20 cellular contexts compared by ENCODE assay signal in genomic region chr2:10638093-10638492, GRCh38. TPM values are rescaled to one million over a fixed set of nuclear protein-coding genes. Genes with fewer than 3 reads are reported as not detected.
DNase-seq lines count a peak whose midpoint lies in the region; ATAC-seq, FAIRE-seq and TF ChIP-seq lines count a peak whose summit lies in the region.
"Had no signal": no experiment of that assay in that cellular context is flagged by ENCODE, and none has a peak within 500 bp of the region (broad histone marks: within the 10 kb centered on the region; RNA-seq: fewer than 3 reads in every experiment).

No MANE protein-coding gene starts in this region.

- no peak overlapping the region for H3K27ac ChIP-seq in H9 (ENCODE audit: insufficient read length, low read depth, low read length)
- H3K27ac ChIP-seq in K562 (ENCODE audit: extremely low read depth, low read depth, low read length), result no peak overlapping the region
- H3K27ac ChIP-seq: BLaER1 treated with 17β-estradiol and CSF1 and Interleukin-3, amounts not matched to agents 10 nM and 100 nM had no signal

- CTCF ChIA-PET in K562 (lab: Yijun Ruan, JAX; ENCODE audit: low intra/inter-chr PET ratio), result no interaction called here

- no peak overlapping the region for H3K27ac Mint-ChIP-seq in H9
- H3K27ac Mint-ChIP-seq: CD4-positive, alpha-beta T cell; CD8-positive, alpha-beta T cell had no signal

- H3K4ac ChIP-seq in H9 (ENCODE audit: low read depth, low read length), result no peak overlapping the region

- H3K79me2 ChIP-seq in H9 (ENCODE audit: insufficient read depth, low read length) (no peaks in the 10 kb centered on the region), K562 (ENCODE audit: control insufficient read depth, insufficient read depth, low read length) (no peaks in the 10 kb centered on the region)

- H3K23me2 ChIP-seq in H9 (ENCODE audit: insufficient read length, low read depth, low read length, poor library complexity, severe bottlenecking), result no peaks in the 10 kb centered on the region

- H2BK12ac ChIP-seq in H9 (ENCODE audit: insufficient read length, low read depth, low read length), result no peak overlapping the region

- TF ChIP-seq POLR2A in K562 (conservative IDR thresholded peaks at IDR 0.05) (no peak), GM12891 (IDR thresholded peaks at IDR 0.05; ENCODE audit: low read depth, low read length) (no peak)

- FAIRE-seq in K562 (lab: Jason Lieb, UNC), result no peak
- no peak for FAIRE-seq in GM12891 (lab: Jason Lieb, UNC)
- FAIRE-seq: A204.1, D721Med, G401.6, GM12892, GM18507 had no signal

- H4K8ac ChIP-seq in H9 (replicated peaks; ENCODE audit: insufficient read length, low read depth, low read length), result no peak overlapping the region

- H3K18ac ChIP-seq in H9 (ENCODE audit: insufficient read length, low read depth, low read length), result no peak overlapping the region

- no peak overlapping the region for H2AK5ac ChIP-seq in H9 (ENCODE audit: insufficient read length, low read length)

- POLR2A ChIA-PET in K562 (lab: Yijun Ruan, JAX), result no interaction called here

- no peaks in the 10 kb centered on the region for H3K4me1 ChIP-seq in H9 (ENCODE audit: insufficient read depth, low read length)
- H3K4me1 ChIP-seq in K562 (replicated peaks in 1 of 2; ENCODE audit: control insufficient read depth in 2 of 2, insufficient read depth in 2 of 2, low read length in 2 of 2), result peaks cover 7 to 19% of the 10 kb centered on the region in 2 experiments; a peak in 3 of 5 replicates
- H3K4me1 ChIP-seq: BE2C had no signal

- WGBS in H9 (ENCODE audit: extremely low coverage, insufficient read length, low lambda C conversion rate), result no CpG with 5 or more reads among the region's 15 CpGs
- WGBS in K562 (ENCODE audit: insufficient coverage, low coverage, missing lambda C conversion rate), result over 99% methylated on average over 15 of the region's 15 CpGs

- no peak for TF ChIP-seq EP300 in K562 (IDR thresholded peaks at IDR 0.05; ENCODE audit: low read length)

- DNase-seq in H9 (no peak), K562 (ENCODE audit: extremely low read depth in 1 of 4, low spot score in 3 of 4) (no peak), GM12891 (ENCODE audit: insufficient read length, low spot score) (no peak), NCI-H1436 treated with DMSO at 0.1 percent for 48 hours (lab: John Stamatoyannopoulos, UW) (no peak), NCI-H2107 treated with DMSO at 0.1 percent for 48 hours (lab: John Stamatoyannopoulos, UW; ENCODE audit: unreplicated experiment) (no peak)
- DNase-seq: 8988T; ACHN; BE2C; Caco-2; Calu3; CD4-positive, alpha-beta T cell; CD8-positive, alpha-beta T cell; DMS79 treated with DMSO at 0.1 percent for 48 hours; GF-D8 had no signal

- H3T11ph ChIP-seq in H9 (ENCODE audit: low read length), result no peak overlapping the region

- no peak overlapping the region for H2BK120ac ChIP-seq in H9 (ENCODE audit: low read depth, low read length, poor library complexity, severe bottlenecking)

- H3K4me3 Mint-ChIP-seq in H9, result no peak overlapping the region
- H3K4me3 Mint-ChIP-seq: CD4-positive, alpha-beta T cell; CD8-positive, alpha-beta T cell had no signal

- H3K36me3 Mint-ChIP-seq in H9 (ENCODE audit: insufficient read depth in 1 of 3, low read depth in 3 of 3), result peaks cover 13 to 33% (median 21%) of the 10 kb centered on the region in 3 experiments

- H3K79me1 ChIP-seq in H9 (ENCODE audit: insufficient read depth, low read depth, low read length, poor library complexity, severe bottlenecking), result no peaks in the 10 kb centered on the region

- H3K56ac ChIP-seq in H9 (ENCODE audit: insufficient read length, low read depth, low read length), result no peak overlapping the region

- H3K27me3 Mint-ChIP-seq in H9 (ENCODE audit: low read depth), result no peaks in the 10 kb centered on the region
- H3K27me3 Mint-ChIP-seq: CD4-positive, alpha-beta T cell had no signal

- H4K91ac ChIP-seq in H9 (ENCODE audit: insufficient read length, low read depth, low read length), result no peak overlapping the region

- no peaks in the 10 kb centered on the region for H3K9me3 Mint-ChIP-seq in H9
- H3K9me3 Mint-ChIP-seq: CD4-positive, alpha-beta T cell; CD8-positive, alpha-beta T cell had no signal

- H4K20me1 ChIP-seq in H9 (ENCODE audit: control insufficient read depth, insufficient read depth, insufficient read length) (no peaks in the 10 kb centered on the region), K562 (replicated peaks; ENCODE audit: control insufficient read depth, insufficient read depth, low read length) (no peaks in the 10 kb centered on the region)

- ATAC-seq in K562, result no peak
- ATAC-seq: CD8-positive, alpha-beta T cell had no signal

- TF ChIP-seq RAD21 in K562 (CRISPR knock-in tag; conservative IDR thresholded peaks at IDR 0.05 in 1 of 2, IDR thresholded peaks at IDR 0.05 in 1 of 2), result no peak

- no peak overlapping the region for H2BK15ac ChIP-seq in H9 (ENCODE audit: low read depth, low read length)

- H3K36me3 ChIP-seq in K562 (ENCODE audit: control insufficient read depth, insufficient read depth, low read length), result peaks cover 58% of the 10 kb centered on the region; the same call in 2 of the 3 replicates

- H2BK5ac ChIP-seq in H9 (ENCODE audit: insufficient read length, low read length), result no peak overlapping the region

- no peak overlapping the region for H3K14ac ChIP-seq in H9 (ENCODE audit: insufficient read depth, low read length)

- no peak overlapping the region for H3K4me2 ChIP-seq in H9 (ENCODE audit: insufficient read depth, insufficient read length, low read length)
- H3K4me2 ChIP-seq in K562 (ENCODE audit: insufficient read depth, low read length), result no peak overlapping the region

- H3K9ac ChIP-seq in H9 (ENCODE audit: extremely low read depth, insufficient read length, low read length) (no peak overlapping the region), K562 (ENCODE audit: insufficient read depth in 1 of 2, low read depth in 2 of 2, low read length in 2 of 2) (no peak overlapping the region)
- H3K9ac ChIP-seq: BLaER1 treated with 17β-estradiol and CSF1 and Interleukin-3, amounts not matched to agents 10 nM and 100 nM had no signal

- H3K9me1 ChIP-seq in K562 (ENCODE audit: control insufficient read depth, insufficient read depth, low read length), result no peaks in the 10 kb centered on the region

- H3K4me1 Mint-ChIP-seq in H9, result no peaks in the 10 kb centered on the region

- in situ Hi-C loops in K562 (cut with MboI), result no loop called here

- TF ChIP-seq CTCF in H9 (conservative IDR thresholded peaks at IDR 0.05), result no peak
- no peak for TF ChIP-seq CTCF in K562 (IDR thresholded peaks at IDR 0.05 in 2 of 3, conservative IDR thresholded peaks at IDR 0.05 in 1 of 3; ENCODE audit: insufficient read depth in 2 of 3, low read depth in 1 of 3, low read length in 3 of 3)

- peak overlapping the region; percentile 99 for H3K23ac ChIP-seq in H9 (ENCODE audit: insufficient read length, low read depth, low read length)

- no peak overlapping the region for H2BK20ac ChIP-seq in H9 (ENCODE audit: low read depth, low read length, poor library complexity, severe bottlenecking)

- no peak overlapping the region for H2AFZ ChIP-seq in H9 (ENCODE audit: low read length)
- no peak overlapping the region for H2AFZ ChIP-seq in K562 (ENCODE audit: low read depth, low read length)

- BruUV-seq in K562 (replicated peaks; lab: Mats Ljungman, UMichigan), result no TSS peak

- intact Hi-C loops in K562 (cut with micrococcal nuclease), result no loop called here

- H3K9me3 ChIP-seq in H9 (ENCODE audit: control insufficient read depth, low read depth, low read length) (no peaks in the 10 kb centered on the region), K562 (replicated peaks; ENCODE audit: control insufficient read depth, insufficient read depth, low read depth, low read length) (no peaks in the 10 kb centered on the region)
- H3K9me3 ChIP-seq: BE2C; BLaER1 treated with 17β-estradiol and CSF1 and Interleukin-3, amounts not matched to agents 10 nM and 100 nM; Caco-2 had no signal

- no peak overlapping the region for H4K5ac ChIP-seq in H9 (ENCODE audit: insufficient read length, low read depth, low read length)

- H3K4me3 ChIP-seq in K562, result no peak overlapping the region
- H3K4me3 ChIP-seq: BLaER1 treated with 17β-estradiol and CSF1 and Interleukin-3, amounts not matched to agents 10 nM and 100 nM had no signal

- no peaks in the 10 kb centered on the region for H3K27me3 ChIP-seq in H9 (ENCODE audit: insufficient read depth, low read length)
- no peaks in the 10 kb centered on the region for H3K27me3 ChIP-seq in K562 (ENCODE audit: control insufficient read depth in 2 of 2, insufficient read depth in 2 of 2, low read length in 2 of 2)
- H3K27me3 ChIP-seq: BE2C; BLaER1 treated with 17β-estradiol and CSF1 and Interleukin-3, amounts not matched to agents 10 nM and 100 nM had no signal

TF ChIP-seq in K562, 482 proteins besides CTCF, POLR2A, EP300 and RAD21 (continues in another document):
- TF ChIP-seq MEF2D (tag; conservative IDR thresholded peaks at IDR 0.05; ENCODE audit: low read depth) (no peak), ARHGAP35 (IDR thresholded peaks at IDR 0.05; ENCODE audit: partially characterized antibody) (no peak)

TF ChIP-seq in GM12891, 5 proteins besides CTCF, POLR2A, EP300 and RAD21:
- TF ChIP-seq SPI1 (IDR thresholded peaks at IDR 0.05; ENCODE audit: low read depth, low read length) (no peak), POU2F2 (IDR thresholded peaks at IDR 0.05; ENCODE audit: low read depth, low read length) (no peak), TAF1 (IDR thresholded peaks at IDR 0.05; ENCODE audit: low read depth, low read length) (no peak), POLR2AphosphoS5 (IDR thresholded peaks at IDR 0.05; ENCODE audit: low read depth, low read length) (no peak), PAX5 (IDR thresholded peaks at IDR 0.05; ENCODE audit: insufficient read depth, low read length, severe bottlenecking) (no peak)
TF ChIP-seq in GM12891: peak in this region for 0.

RNA-seq across cellular contexts. Expression of gene NOL10, which starts 51.7 kb away (rescaled TPM):
- 39.0 and 42.4 TPM in 2 replicates for total RNA-seq in H9 (2021)
- 64.7 and 95.6 TPM in 2 replicates for total RNA-seq in K562 (2011; cell fraction: chromatin; rRNA removed; ENCODE audit: low replicate concordance)
- 28.3 and 33.4 TPM in 2 replicates for total RNA-seq in K562 (2011; cell fraction: nucleolus; rRNA removed)
- 40.4 and 48.9 TPM in 2 replicates for total RNA-seq in K562 (2011; cell fraction: nucleoplasm; rRNA removed)
- 44.0 and 46.7 TPM in 2 replicates for total RNA-seq in K562 (2014; rRNA removed)
- 63.9 and 68.0 TPM in 2 replicates for total RNA-seq in K562 (2014; rRNA removed; fragmentation: Illumina TruSeq; extraction: Trizol)
- total RNA-seq in K562 (2015; rRNA removed; fragmentation: Illumina TruSeq; extraction: Trizol), result 55.6 and 60.0 TPM in 2 replicates
- 44.2 and 47.8 TPM in 2 replicates for total RNA-seq in K562 (2021)
- 39.2 and 51.0 TPM in 2 replicates for polyA plus RNA-seq in K562 (2011; rRNA removed)
- 12.6 and 22.4 TPM in 2 replicates for polyA plus RNA-seq in K562 (2011; cell fraction: cytosol; rRNA removed)
- polyA plus RNA-seq in K562 (2011; cell fraction: nucleus; rRNA removed), result 21.2 and 24.0 TPM in 2 replicates
- polyA plus RNA-seq in K562 (2012), result 17.8 and 33.3 TPM in 2 replicates
- polyA plus RNA-seq in K562 (2014; fragmentation: Illumina TruSeq; extraction: Trizol), result 53.0 and 59.4 TPM in 2 replicates
- polyA plus RNA-seq in K562 (2014; fragmentation: Nextera tagmentation; extraction: Ambion mirVana), result 10 to 100 TPM; 32.9 to 45.5 TPM
- 35.4 and 42.2 TPM in 2 replicates for polyA plus RNA-seq in K562 (2014; rRNA removed)
- polyA minus RNA-seq in K562 (2011; rRNA and poly(A)+ RNA removed), result 77.9 and 78.4 TPM in 2 replicates
- polyA minus RNA-seq in K562 (2011; cell fraction: cytosol; rRNA and poly(A)+ RNA removed), result 27.9 and 33.6 TPM in 2 replicates
- 20.2 and 37.8 TPM in 2 replicates for polyA minus RNA-seq in K562 (2011; cell fraction: nucleus; rRNA and poly(A)+ RNA removed)
- polyA plus RNA-seq in GM12891 (2012; ENCODE audit: low read depth, missing spikeins), result 15.9 TPM
